1 cellular context compared by ENCODE assay signal in the genomic region with DNA sequence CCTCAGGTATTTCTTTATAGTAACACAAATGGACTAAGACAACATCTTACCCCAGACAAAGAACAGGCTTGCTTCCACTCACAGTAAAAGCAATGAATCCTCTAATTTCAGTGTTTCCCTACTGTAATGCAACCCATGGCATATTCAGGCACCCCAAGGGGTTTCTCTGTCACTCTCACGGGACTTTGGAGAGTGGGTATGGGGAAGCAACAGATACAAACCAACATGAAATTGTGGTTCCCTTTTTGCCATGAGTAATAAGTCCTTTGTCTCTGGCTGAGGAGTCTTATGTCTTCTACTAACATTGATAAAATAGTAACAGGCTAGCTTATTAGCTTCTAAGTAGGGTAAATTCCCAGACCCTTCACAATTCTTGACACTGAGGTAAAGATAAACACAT.
TF ChIP-seq lines count a peak whose summit lies in the region.

No MANE protein-coding gene starts in this region.

TF ChIP-seq in GM12878, 131 proteins besides CTCF, POLR2A, EP300 and RAD21:
- TF ChIP-seq, protein P1, sequence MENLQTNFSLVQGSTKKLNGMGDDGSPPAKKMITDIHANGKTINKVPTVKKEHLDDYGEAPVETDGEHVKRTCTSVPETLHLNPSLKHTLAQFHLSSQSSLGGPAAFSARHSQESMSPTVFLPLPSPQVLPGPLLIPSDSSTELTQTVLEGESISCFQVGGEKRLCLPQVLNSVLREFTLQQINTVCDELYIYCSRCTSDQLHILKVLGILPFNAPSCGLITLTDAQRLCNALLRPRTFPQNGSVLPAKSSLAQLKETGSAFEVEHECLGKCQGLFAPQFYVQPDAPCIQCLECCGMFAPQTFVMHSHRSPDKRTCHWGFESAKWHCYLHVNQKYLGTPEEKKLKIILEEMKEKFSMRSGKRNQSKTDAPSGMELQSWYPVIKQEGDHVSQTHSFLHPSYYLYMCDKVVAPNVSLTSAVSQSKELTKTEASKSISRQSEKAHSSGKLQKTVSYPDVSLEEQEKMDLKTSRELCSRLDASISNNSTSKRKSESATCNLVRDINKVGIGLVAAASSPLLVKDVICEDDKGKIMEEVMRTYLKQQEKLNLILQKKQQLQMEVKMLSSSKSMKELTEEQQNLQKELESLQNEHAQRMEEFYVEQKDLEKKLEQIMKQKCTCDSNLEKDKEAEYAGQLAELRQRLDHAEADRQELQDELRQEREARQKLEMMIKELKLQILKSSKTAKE (IDR thresholded peaks at IDR 0.05; ENCODE audit: low read depth, poor library complexity, severe bottlenecking), result no peak
- no peak for TF ChIP-seq POU2F2 (IDR thresholded peaks at IDR 0.05; ENCODE audit: borderline replicate concordance, low read depth, low read length)
- no peak for TF ChIP-seq ATF7 (IDR thresholded peaks at IDR 0.05; ENCODE audit: low read depth)
- no peak for TF ChIP-seq CBFB (IDR thresholded peaks at IDR 0.05; ENCODE audit: low read depth)
- no peak for TF ChIP-seq ZZZ3 (IDR thresholded peaks at IDR 0.05; ENCODE audit: control insufficient read depth, insufficient read length, low read depth)
- TF ChIP-seq, protein P2, sequence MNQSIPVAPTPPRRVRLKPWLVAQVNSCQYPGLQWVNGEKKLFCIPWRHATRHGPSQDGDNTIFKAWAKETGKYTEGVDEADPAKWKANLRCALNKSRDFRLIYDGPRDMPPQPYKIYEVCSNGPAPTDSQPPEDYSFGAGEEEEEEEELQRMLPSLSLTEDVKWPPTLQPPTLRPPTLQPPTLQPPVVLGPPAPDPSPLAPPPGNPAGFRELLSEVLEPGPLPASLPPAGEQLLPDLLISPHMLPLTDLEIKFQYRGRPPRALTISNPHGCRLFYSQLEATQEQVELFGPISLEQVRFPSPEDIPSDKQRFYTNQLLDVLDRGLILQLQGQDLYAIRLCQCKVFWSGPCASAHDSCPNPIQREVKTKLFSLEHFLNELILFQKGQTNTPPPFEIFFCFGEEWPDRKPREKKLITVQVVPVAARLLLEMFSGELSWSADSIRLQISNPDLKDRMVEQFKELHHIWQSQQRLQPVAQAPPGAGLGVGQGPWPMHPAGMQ (IDR thresholded peaks at IDR 0.05; ENCODE audit: borderline replicate concordance), result no peak
- TF ChIP-seq KDM1A (IDR thresholded peaks at IDR 0.05; ENCODE audit: borderline replicate concordance), result no peak
- TF ChIP-seq RBBP5 (conservative IDR thresholded peaks at IDR 0.05), result no peak
- 0 out of 4 replicates have a peak, but pooled peaks of 1 of the 2 experiments have one; percentile 19 for TF ChIP-seq IKZF2 (IDR thresholded peaks at IDR 0.05)
- TF ChIP-seq, protein P3, sequence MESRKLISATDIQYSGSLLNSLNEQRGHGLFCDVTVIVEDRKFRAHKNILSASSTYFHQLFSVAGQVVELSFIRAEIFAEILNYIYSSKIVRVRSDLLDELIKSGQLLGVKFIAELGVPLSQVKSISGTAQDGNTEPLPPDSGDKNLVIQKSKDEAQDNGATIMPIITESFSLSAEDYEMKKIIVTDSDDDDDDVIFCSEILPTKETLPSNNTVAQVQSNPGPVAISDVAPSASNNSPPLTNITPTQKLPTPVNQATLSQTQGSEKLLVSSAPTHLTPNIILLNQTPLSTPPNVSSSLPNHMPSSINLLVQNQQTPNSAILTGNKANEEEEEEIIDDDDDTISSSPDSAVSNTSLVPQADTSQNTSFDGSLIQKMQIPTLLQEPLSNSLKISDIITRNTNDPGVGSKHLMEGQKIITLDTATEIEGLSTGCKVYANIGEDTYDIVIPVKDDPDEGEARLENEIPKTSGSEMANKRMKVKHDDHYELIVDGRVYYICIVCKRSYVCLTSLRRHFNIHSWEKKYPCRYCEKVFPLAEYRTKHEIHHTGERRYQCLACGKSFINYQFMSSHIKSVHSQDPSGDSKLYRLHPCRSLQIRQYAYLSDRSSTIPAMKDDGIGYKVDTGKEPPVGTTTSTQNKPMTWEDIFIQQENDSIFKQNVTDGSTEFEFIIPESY (IDR thresholded peaks at IDR 0.05), result no peak
- TF ChIP-seq MYB (IDR thresholded peaks at IDR 0.05; ENCODE audit: borderline replicate concordance, low read depth, low read length), result no peak
- peak; percentile 43 for TF ChIP-seq MEF2B (IDR thresholded peaks at IDR 0.05; ENCODE audit: partially characterized antibody, poor library complexity, severe bottlenecking)
